ENCODE assay signal across 1 cellular context in the genomic region with DNA sequence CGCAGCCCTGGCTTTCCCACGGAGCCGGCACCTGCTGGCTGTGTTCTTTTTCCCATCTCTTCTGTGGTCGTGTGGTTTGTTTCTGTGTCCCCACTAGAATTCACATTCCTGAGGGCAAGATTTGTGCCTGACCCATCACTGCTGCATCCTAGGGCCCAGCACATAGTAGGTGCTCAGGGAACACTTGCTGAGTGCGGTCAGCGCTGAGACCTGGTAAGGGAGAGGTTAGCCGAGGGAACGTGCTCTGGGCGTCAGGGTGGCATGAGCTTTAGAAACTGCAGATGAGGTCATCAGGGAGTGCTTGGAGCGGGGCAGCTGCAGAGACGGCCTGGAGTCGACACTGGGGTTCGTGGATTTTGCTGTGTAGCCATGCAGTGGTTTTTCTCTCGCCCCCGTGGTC.
TF ChIP-seq lines count a peak whose summit lies in the region.

No MANE protein-coding gene starts in this region.

TF ChIP-seq in GM12878, 131 proteins besides CTCF, POLR2A, EP300 and RAD21:
- TF ChIP-seq MYC (IDR thresholded peaks at IDR 0.05; ENCODE audit: insufficient read depth, insufficient read length, insufficient replicate concordance, low read length, severe bottlenecking): no peak
- no peak for TF ChIP-seq JUND (IDR thresholded peaks at IDR 0.05; ENCODE audit: low read depth, low read length)
- no peak for TF ChIP-seq GATAD2B (conservative IDR thresholded peaks at IDR 0.05; ENCODE audit: low read depth)
- TF ChIP-seq TCF12 (IDR thresholded peaks at IDR 0.05; ENCODE audit: low read depth, low read length): no peak
- TF ChIP-seq POLR2AphosphoS2 (IDR thresholded peaks at IDR 0.05; ENCODE audit: low read depth, low read length): no peak
- TF ChIP-seq, protein P1, sequence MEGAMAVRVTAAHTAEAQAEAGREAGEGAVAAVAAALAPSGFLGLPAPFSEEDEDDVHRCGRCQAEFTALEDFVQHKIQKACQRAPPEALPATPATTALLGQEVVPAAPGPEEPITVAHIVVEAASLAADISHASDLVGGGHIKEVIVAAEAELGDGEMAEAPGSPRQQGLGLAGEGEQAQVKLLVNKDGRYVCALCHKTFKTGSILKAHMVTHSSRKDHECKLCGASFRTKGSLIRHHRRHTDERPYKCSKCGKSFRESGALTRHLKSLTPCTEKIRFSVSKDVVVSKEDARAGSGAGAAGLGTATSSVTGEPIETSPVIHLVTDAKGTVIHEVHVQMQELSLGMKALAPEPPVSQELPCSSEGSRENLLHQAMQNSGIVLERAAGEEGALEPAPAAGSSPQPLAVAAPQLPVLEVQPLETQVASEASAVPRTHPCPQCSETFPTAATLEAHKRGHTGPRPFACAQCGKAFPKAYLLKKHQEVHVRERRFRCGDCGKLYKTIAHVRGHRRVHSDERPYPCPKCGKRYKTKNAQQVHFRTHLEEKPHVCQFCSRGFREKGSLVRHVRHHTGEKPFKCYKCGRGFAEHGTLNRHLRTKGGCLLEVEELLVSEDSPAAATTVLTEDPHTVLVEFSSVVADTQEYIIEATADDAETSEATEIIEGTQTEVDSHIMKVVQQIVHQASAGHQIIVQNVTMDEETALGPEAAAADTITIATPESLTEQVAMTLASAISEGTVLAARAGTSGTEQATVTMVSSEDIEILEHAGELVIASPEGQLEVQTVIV (IDR thresholded peaks at IDR 0.05; ENCODE audit: borderline replicate concordance, partially characterized antibody): no peak
- TF ChIP-seq TBL1XR1 (IDR thresholded peaks at IDR 0.05; ENCODE audit: low read depth, low read length): no peak
- TF ChIP-seq, protein P2, sequence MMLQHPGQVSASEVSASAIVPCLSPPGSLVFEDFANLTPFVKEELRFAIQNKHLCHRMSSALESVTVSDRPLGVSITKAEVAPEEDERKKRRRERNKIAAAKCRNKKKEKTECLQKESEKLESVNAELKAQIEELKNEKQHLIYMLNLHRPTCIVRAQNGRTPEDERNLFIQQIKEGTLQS (IDR thresholded peaks at IDR 0.05; ENCODE audit: borderline replicate concordance, extremely low read depth, low read depth, low read length): no peak
- no peak for TF ChIP-seq GABPA (IDR thresholded peaks at IDR 0.05; ENCODE audit: low read depth)
- TF ChIP-seq, protein P3, sequence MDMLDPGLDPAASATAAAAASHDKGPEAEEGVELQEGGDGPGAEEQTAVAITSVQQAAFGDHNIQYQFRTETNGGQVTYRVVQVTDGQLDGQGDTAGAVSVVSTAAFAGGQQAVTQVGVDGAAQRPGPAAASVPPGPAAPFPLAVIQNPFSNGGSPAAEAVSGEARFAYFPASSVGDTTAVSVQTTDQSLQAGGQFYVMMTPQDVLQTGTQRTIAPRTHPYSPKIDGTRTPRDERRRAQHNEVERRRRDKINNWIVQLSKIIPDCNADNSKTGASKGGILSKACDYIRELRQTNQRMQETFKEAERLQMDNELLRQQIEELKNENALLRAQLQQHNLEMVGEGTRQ (IDR thresholded peaks at IDR 0.05; ENCODE audit: borderline replicate concordance, low read depth, low read length): no peak
- no peak for TF ChIP-seq ZNF384 (IDR thresholded peaks at IDR 0.05; ENCODE audit: borderline replicate concordance, low read depth, low read length)
- no peak for TF ChIP-seq NFIC (IDR thresholded peaks at IDR 0.05; ENCODE audit: low read depth, low read length)
- TF ChIP-seq, protein P4, sequence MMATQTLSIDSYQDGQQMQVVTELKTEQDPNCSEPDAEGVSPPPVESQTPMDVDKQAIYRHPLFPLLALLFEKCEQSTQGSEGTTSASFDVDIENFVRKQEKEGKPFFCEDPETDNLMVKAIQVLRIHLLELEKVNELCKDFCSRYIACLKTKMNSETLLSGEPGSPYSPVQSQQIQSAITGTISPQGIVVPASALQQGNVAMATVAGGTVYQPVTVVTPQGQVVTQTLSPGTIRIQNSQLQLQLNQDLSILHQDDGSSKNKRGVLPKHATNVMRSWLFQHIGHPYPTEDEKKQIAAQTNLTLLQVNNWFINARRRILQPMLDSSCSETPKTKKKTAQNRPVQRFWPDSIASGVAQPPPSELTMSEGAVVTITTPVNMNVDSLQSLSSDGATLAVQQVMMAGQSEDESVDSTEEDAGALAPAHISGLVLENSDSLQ (IDR thresholded peaks at IDR 0.05): no peak
- no peak for TF ChIP-seq NFXL1 (IDR thresholded peaks at IDR 0.05; ENCODE audit: borderline replicate concordance)
- no peak for TF ChIP-seq SRF (IDR thresholded peaks at IDR 0.05; ENCODE audit: low read depth in 2 of 2, low read length in 2 of 2)
- TF ChIP-seq, protein P5, sequence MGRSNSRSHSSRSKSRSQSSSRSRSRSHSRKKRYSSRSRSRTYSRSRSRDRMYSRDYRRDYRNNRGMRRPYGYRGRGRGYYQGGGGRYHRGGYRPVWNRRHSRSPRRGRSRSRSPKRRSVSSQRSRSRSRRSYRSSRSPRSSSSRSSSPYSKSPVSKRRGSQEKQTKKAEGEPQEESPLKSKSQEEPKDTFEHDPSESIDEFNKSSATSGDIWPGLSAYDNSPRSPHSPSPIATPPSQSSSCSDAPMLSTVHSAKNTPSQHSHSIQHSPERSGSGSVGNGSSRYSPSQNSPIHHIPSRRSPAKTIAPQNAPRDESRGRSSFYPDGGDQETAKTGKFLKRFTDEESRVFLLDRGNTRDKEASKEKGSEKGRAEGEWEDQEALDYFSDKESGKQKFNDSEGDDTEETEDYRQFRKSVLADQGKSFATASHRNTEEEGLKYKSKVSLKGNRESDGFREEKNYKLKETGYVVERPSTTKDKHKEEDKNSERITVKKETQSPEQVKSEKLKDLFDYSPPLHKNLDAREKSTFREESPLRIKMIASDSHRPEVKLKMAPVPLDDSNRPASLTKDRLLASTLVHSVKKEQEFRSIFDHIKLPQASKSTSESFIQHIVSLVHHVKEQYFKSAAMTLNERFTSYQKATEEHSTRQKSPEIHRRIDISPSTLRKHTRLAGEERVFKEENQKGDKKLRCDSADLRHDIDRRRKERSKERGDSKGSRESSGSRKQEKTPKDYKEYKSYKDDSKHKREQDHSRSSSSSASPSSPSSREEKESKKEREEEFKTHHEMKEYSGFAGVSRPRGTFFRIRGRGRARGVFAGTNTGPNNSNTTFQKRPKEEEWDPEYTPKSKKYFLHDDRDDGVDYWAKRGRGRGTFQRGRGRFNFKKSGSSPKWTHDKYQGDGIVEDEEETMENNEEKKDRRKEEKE (IDR thresholded peaks at IDR 0.05): no peak
